22 cellular contexts compared by ENCODE assay signal in the genomic region with DNA sequence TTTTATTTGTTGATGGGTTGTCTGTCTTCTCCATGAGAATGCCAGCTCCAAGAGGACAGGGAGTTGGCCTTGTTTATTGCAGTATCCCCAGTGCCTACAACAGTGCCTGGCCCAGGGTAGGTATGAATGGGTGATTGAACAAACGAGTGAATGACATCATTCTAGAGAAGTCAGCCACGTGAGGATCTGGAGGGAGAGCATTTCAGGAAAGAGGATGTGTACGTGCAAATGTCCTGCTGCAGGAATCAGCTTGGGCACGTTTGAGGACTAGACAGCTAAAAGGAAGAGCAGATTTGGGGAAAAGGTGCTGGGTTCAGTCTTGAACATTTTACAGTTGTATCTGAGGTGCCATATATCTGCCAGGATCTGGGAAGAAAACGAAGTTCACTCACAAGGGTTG.
"Had no signal": no experiment of that assay in that cellular context is flagged by ENCODE, and none has a peak within 500 bp of the region (broad histone marks: within the 10 kb centered on the region; RNA-seq: fewer than 3 reads in every experiment).

No MANE protein-coding gene starts in this region.

- H3K27me3 ChIP-seq: MG63 had no signal

- H3K4me3 ChIP-seq: MG63 had no signal

- FAIRE-seq: RCC 7860 had no signal

- H3K9me3 ChIP-seq: MG63, SK-N-SH had no signal

- H3K4me2 ChIP-seq: SK-N-SH had no signal

- H3K4me3 Mint-ChIP-seq: T-cell had no signal

- H3K9ac ChIP-seq: SK-N-SH had no signal

- H3K9me3 Mint-ChIP-seq: T-cell had no signal

- H3K4me1 Mint-ChIP-seq: T-cell had no signal

- H3K27ac Mint-ChIP-seq: T-cell had no signal

- DNase-seq: Karpas-422, KG1, MG63, NCI-H1092, NCI-H1105 treated with DMSO at 0.1 percent for 48 hours, NCI-H1417 treated with DMSO at 0.1 percent for 48 hours, NCI-H146, NCI-H1694 treated with DMSO at 0.1 percent for 48 hours, NCI-H1930, NCI-H2081, NCI-H2107, NCI-H2227 treated with DMSO at 0.1 percent for 48 hours, NCI-H524, NCI-H526 treated with DMSO at 0.1 percent for 48 hours, NCI-H774, Right ventricle myocardium superior, RPMI8226, SIG-M5, SK-N-SH, SW 1271, T-cell had no signal
